ENCODE assay signal across 8 cellular contexts in the genomic region with DNA sequence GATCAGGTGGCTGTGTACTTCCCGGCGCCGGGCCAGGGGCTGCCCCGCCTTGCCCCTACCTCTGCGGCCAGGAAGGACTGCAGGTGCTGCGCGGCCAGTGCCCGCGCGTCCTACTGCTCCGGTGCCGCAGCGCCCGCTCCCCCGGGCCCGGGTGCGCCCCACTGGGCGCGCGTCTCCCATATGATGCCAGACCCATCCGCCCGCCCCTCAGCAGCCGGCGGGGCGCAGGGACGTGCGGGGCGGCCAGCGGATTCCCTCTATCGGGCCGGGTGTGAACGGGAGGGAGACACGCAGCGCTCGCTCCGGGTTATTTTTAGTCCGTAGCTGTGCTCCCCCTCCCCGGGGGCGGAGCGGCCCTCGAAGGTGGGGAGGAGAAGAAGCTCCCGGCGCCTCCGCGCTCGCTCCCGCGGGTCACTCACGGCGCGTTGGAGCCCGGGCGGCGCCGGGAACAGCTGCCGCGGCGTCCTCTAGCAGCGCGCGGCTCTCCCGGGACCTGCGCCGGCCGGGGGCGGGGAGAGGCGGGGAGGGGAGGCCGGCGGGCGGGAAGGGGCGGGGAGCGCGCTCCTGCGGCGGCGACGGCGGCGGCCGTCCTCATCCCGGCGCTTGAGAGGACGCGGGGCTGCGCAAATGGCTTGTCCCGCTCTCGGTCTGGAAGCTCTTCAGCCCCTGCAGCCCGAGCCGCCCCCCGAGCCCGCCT.
DNase-seq lines count a peak whose midpoint lies in the region; ATAC-seq and TF ChIP-seq lines count a peak whose summit lies in the region.

No MANE protein-coding gene starts in this region.

- no TSS peak for BruUV-seq in A673 (replicated peaks; lab: Mats Ljungman, UMichigan)

- H3K4me3 Mint-ChIP-seq in chondrocyte (ENCODE audit: unreplicated experiment) = peak overlapping the region; percentile 71

- no peaks in the 10 kb centered on the region for H3K9me3 ChIP-seq in A673 (ENCODE audit: low read depth, low read length, poor library complexity, severe bottlenecking)
- H3K9me3 ChIP-seq in subcutaneous abdominal adipose tissue (ENCODE audit: control insufficient read depth in 5 of 5, low read length in 5 of 5) = no peaks in the 10 kb centered on the region

- ATAC-seq in GM21515 (IDR thresholded peaks at IDR 0.05; ENCODE audit: unreplicated experiment) = no peak

- H3K36me3 ChIP-seq in A673 (ENCODE audit: insufficient read depth, low read length, poor library complexity, severe bottlenecking) = no peaks in the 10 kb centered on the region
- no peaks in the 10 kb centered on the region for H3K36me3 ChIP-seq in H7 (replicated peaks; ENCODE audit: control insufficient read depth, insufficient read depth, low read length)
- H3K36me3 ChIP-seq in subcutaneous abdominal adipose tissue (ENCODE audit: control insufficient read depth in 5 of 5, insufficient read depth in 5 of 5, low read length in 5 of 5) = no peaks in the 10 kb centered on the region

- H3K4me1 Mint-ChIP-seq in chondrocyte (ENCODE audit: low read depth) = peaks cover 24% of the 10 kb centered on the region

- POLR2A ChIA-PET in A673 (lab: Charles Lee; ENCODE audit: low non-redundant PET) = no interaction called here

- intact Hi-C loops in A673 (cut with micrococcal nuclease; ENCODE audit: unreplicated experiment) = no loop called here

- DNase-seq in A673 (ENCODE audit: low spot score) = peak; percentile 68
- peak; percentile 88 for DNase-seq in H7
- DNase-seq in NCI-H524 (lab: John Stamatoyannopoulos, UW) = peak; percentile 85
- DNase-seq in chondrocyte (ENCODE audit: low spot score) = no peak
- DNase-seq in NCI-H2107 (lab: John Stamatoyannopoulos, UW) = no peak

- H3K36me3 Mint-ChIP-seq in chondrocyte (ENCODE audit: low read depth) = no peaks in the 10 kb centered on the region

- CTCF ChIA-PET in A673 (lab: Charles Lee) = interaction anchor here (0.6 to 1.0 kb wide), 2 partner anchors 79 to 302 kb away, joined by 3 to 4 read pairs; no protein-coding TSS in a partner anchor

- H3K4me1 ChIP-seq in A673 (ENCODE audit: insufficient read depth, low read length, poor library complexity, severe bottlenecking) (no peaks in the 10 kb centered on the region), subcutaneous abdominal adipose tissue (ENCODE audit: control insufficient read depth in 5 of 5, insufficient read depth in 5 of 5, low read length in 5 of 5) (peaks cover 18 to 54% (median 42%) of the 10 kb centered on the region in 5 donors)

- TF ChIP-seq CTCF in A673 (conservative IDR thresholded peaks at IDR 0.05; ENCODE audit: low read depth, low read length) (no peak), chondrocyte (IDR thresholded peaks at IDR 0.05) (no peak)

- H3K27ac Mint-ChIP-seq in chondrocyte (ENCODE audit: unreplicated experiment) = no peak overlapping the region

- peak overlapping the region in 4 of 5 donors; percentile 69 to 86 (median 74) for H3K9ac ChIP-seq in subcutaneous abdominal adipose tissue (ENCODE audit: low read length in 5 of 5)

- no peak overlapping the region for H3K27ac ChIP-seq in A673 (ENCODE audit: low read depth, low read length, poor library complexity, severe bottlenecking)
- peak overlapping the region; percentile 93 for H3K27ac ChIP-seq in layer of hippocampus (ENCODE audit: low read depth, low read length)
- peak overlapping the region; percentile 90 for H3K27ac ChIP-seq in subcutaneous abdominal adipose tissue (ENCODE audit: low read depth, low read length)

- H3K4me3 ChIP-seq in A673 (ENCODE audit: low read depth, low read length, poor library complexity, severe bottlenecking) (peak overlapping the region; percentile 60), H7 (ENCODE audit: insufficient read depth, low read depth, low read length) (peak overlapping the region; percentile 63), subcutaneous abdominal adipose tissue (ENCODE audit: low read depth in 1 of 5, low read length in 5 of 5) (peak overlapping the region in 4 of 5 donors; percentile 76 to 98 (median 86))

- H3K27me3 ChIP-seq in A673 (replicated peaks; ENCODE audit: insufficient read depth, low read depth, low read length, poor library complexity) (peaks cover 45% of the 10 kb centered on the region), H7 (ENCODE audit: control insufficient read depth, insufficient read depth, low read length) (peaks cover 65% of the 10 kb centered on the region), layer of hippocampus (ENCODE audit: control insufficient read depth, insufficient read depth, low read length) (no peaks in the 10 kb centered on the region), subcutaneous abdominal adipose tissue (ENCODE audit: control insufficient read depth in 5 of 5, insufficient read depth in 4 of 5, low read length in 5 of 5) (no peaks in the 10 kb centered on the region)

- H3K9me3 Mint-ChIP-seq in chondrocyte (ENCODE audit: low read depth) = no peaks in the 10 kb centered on the region

- H3K27me3 Mint-ChIP-seq in chondrocyte (ENCODE audit: low read depth) = peaks cover 13% of the 10 kb centered on the region

Comparison
In these comparisons a context has a peak if more than half of its experiments do, and no peak if none do; other contexts are left out.
1. DNase-seq: peak in A673 (single experiment), H7 (single experiment) and NCI-H524 (2 of 2); none in chondrocyte (single experiment) and NCI-H2107 (single experiment).
2. Peak in every context shown above with its lines, with median percentiles within 50 percentile points of each other: H3K4me3 ChIP-seq.